ENCODE assay signal across 30 cellular contexts in the genomic region with DNA sequence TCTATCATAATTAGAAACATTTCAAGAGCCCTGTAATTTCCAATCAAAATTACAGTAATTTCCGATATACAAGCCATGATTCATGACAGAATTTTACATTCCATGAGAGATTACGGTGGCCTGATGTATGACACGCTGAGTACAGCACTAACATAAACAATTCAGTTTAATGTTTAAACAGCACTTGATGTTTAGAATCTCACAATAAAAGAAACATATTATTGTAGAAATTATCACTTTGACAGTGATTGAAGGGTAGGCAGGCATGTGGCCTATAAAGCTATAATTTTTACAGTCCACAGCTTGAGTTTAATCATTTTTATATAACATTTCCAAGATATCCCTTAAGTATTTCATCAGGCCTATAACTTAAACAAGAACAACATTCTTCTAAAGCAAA.
"Had no signal": no experiment of that assay in that cellular context is flagged by ENCODE, and none has a peak within 500 bp of the region (broad histone marks: within the 10 kb centered on the region; RNA-seq: fewer than 3 reads in every experiment).

No MANE protein-coding gene starts in this region.

- H3K9me3 ChIP-seq: ascending aorta, SJCRH30 had no signal

- H3K27ac ChIP-seq: ascending aorta, cardiac muscle cell, SJCRH30, SK-N-MC, WERI-Rb-1 had no signal

- H3K36me3 ChIP-seq: SJCRH30, WERI-Rb-1 had no signal

- DNase-seq: activated CD4-positive, alpha-beta memory T cell treated with anti-CD3 and anti-CD28 coated beads, Interleukin-2, amount 10 ng/mL, durations not matched to agents 7 days and 5 days; activated CD4-positive, alpha-beta T cell treated with anti-CD3 and anti-CD28 coated beads for 1 hour; activated CD4-positive, alpha-beta T cell treated with anti-CD3 and anti-CD28 coated beads for 48 hours; activated CD4-positive, CD25-positive, alpha-beta regulatory T cell; activated CD8-positive, alpha-beta memory T cell treated with anti-CD3 and anti-CD28 coated beads for 24 hours; activated CD8-positive, alpha-beta memory T cell treated with anti-CD3 and anti-CD28 coated beads, Interleukin-2, amount 10 ng/mL, durations not matched to agents 7 days and 5 days; activated CD8-positive, alpha-beta memory T cell treated with anti-CD3 and anti-CD28 coated beads, Interleukin-2, amount 50 U/mL, for 48 hours; activated gamma-delta T cell; activated naive CD4-positive, alpha-beta T cell treated with Interleukin-2 at 50 U/mL for 16 hours; activated naive CD8-positive, alpha-beta T cell treated with anti-CD3 and anti-CD28 coated beads, Interleukin-2, amount 10 ng/mL, durations not matched to agents 7 days and 5 days; amygdala; Karpas-422; KBM-7; NCI-H1105 treated with DMSO at 0.1 percent for 48 hours; NCI-H1436; NCI-H1694; NCI-H1930; NCI-H2081 treated with DMSO at 0.1 percent for 48 hours; NCI-H446; NCI-H524; SHP77; SJCRH30; T1000; WERI-Rb-1 had no signal

- H3K4me3 Mint-ChIP-seq: activated CD4-positive, alpha-beta memory T cell treated with anti-CD3 and anti-CD28 coated beads, Interleukin-2, amount 10 ng/mL, durations not matched to agents 7 days and 5 days; activated CD8-positive, alpha-beta memory T cell treated with anti-CD3 and anti-CD28 coated beads, Interleukin-2, amount 10 ng/mL, durations not matched to agents 7 days and 5 days; activated naive CD4-positive, alpha-beta T cell treated with anti-CD3 and anti-CD28 coated beads, Interleukin-2, amount 50 U/mL, for 24 hours; activated naive CD8-positive, alpha-beta T cell treated with anti-CD3 and anti-CD28 coated beads, Interleukin-2, amount 10 ng/mL, durations not matched to agents 7 days and 5 days; central memory CD8-positive, alpha-beta T cell had no signal

- H3K9me3 Mint-ChIP-seq: activated CD4-positive, alpha-beta memory T cell treated with anti-CD3 and anti-CD28 coated beads, Interleukin-2, amount 10 ng/mL, durations not matched to agents 7 days and 5 days; activated naive CD4-positive, alpha-beta T cell treated with anti-CD3 and anti-CD28 coated beads, Interleukin-2, amount 50 U/mL, for 24 hours; activated naive CD8-positive, alpha-beta T cell treated with anti-CD3 and anti-CD28 coated beads, Interleukin-2, amount 10 ng/mL, durations not matched to agents 7 days and 5 days; activated T-helper 17 cell treated with anti-CD3 and anti-CD28 coated beads, Interleukin-2, amount 50 U/mL, for 72 hours; central memory CD8-positive, alpha-beta T cell had no signal

- H3K4me1 ChIP-seq: ascending aorta, SJCRH30 had no signal

- H3K27me3 Mint-ChIP-seq: activated CD4-positive, alpha-beta memory T cell treated with anti-CD3 and anti-CD28 coated beads, Interleukin-2, amount 10 ng/mL, durations not matched to agents 7 days and 5 days; activated CD8-positive, alpha-beta memory T cell treated with anti-CD3 and anti-CD28 coated beads, Interleukin-2, amount 10 ng/mL, durations not matched to agents 7 days and 5 days; activated naive CD4-positive, alpha-beta T cell treated with anti-CD3 and anti-CD28 coated beads, Interleukin-2, amount 50 U/mL, for 24 hours; activated naive CD8-positive, alpha-beta T cell treated with anti-CD3 and anti-CD28 coated beads, Interleukin-2, amount 10 ng/mL, durations not matched to agents 7 days and 5 days; activated T-helper 17 cell treated with anti-CD3 and anti-CD28 coated beads, Interleukin-2, amount 50 U/mL, for 72 hours; central memory CD8-positive, alpha-beta T cell had no signal

- H3K27ac Mint-ChIP-seq: activated CD8-positive, alpha-beta memory T cell treated with anti-CD3 and anti-CD28 coated beads, Interleukin-2, amount 10 ng/mL, durations not matched to agents 7 days and 5 days; activated naive CD8-positive, alpha-beta T cell treated with anti-CD3 and anti-CD28 coated beads, Interleukin-2, amount 10 ng/mL, durations not matched to agents 7 days and 5 days had no signal

- H3K27me3 ChIP-seq: ascending aorta, cardiac muscle cell, SJCRH30 had no signal

- H3K4me3 ChIP-seq: ascending aorta, cardiac muscle cell, SJCRH30, SK-N-MC had no signal
